ENCODE assay signal across 1 cellular context in genomic region chr12:110141389-110141788, GRCh38.
A peak's percentile ranks its signal among the peaks of the same experiment; 100 is the strongest.
TF ChIP-seq lines count a peak whose summit lies in the region.

No MANE protein-coding gene starts in this region.

TF ChIP-seq in IMR-90, 13 proteins besides CTCF, POLR2A, EP300 and RAD21 (continued from another document):
- TF ChIP-seq CEBPB (IDR thresholded peaks at IDR 0.05; ENCODE audit: low read depth, low read length): peak; percentile 81
